Comparison of ENCODE assay signal across 11 cellular contexts in genomic region chr3:171790898-171791694, GRCh38. TPM values are rescaled to one million over a fixed set of nuclear protein-coding genes. Genes with fewer than 3 reads are reported as not detected.
DNase-seq lines count a peak whose midpoint lies in the region; ATAC-seq and TF ChIP-seq lines count a peak whose summit lies in the region.
"Had no signal": no experiment of that assay in that cellular context is flagged by ENCODE, and none has a peak within 500 bp of the region (broad histone marks: within the 10 kb centered on the region; RNA-seq: fewer than 3 reads in every experiment).

No MANE protein-coding gene starts in this region.

- H3K27me3 ChIP-seq in mesendoderm (ENCODE audit: insufficient read depth, low read length, poor library complexity) = no peaks in the 10 kb centered on the region
- H3K27me3 ChIP-seq in effector memory CD4-positive, alpha-beta T cell (replicated peaks; ENCODE audit: control insufficient read depth, insufficient read depth, low read length, poor library complexity, severe bottlenecking) = no peaks in the 10 kb centered on the region
- H3K27me3 ChIP-seq: tibial artery had no signal

- H3K4me1 ChIP-seq in mesendoderm (ENCODE audit: control insufficient read depth, low read depth, low read length) = no peaks in the 10 kb centered on the region
- H3K4me1 ChIP-seq in effector memory CD4-positive, alpha-beta T cell (ENCODE audit: control insufficient read depth, insufficient read depth, low read length, poor library complexity, severe bottlenecking) = no peaks in the 10 kb centered on the region
- H3K4me1 ChIP-seq: tibial artery had no signal

- peak overlapping the region; percentile 89 for H3K27ac ChIP-seq in cingulate gyrus (ENCODE audit: low read depth, low read length)
- no peak overlapping the region for H3K27ac ChIP-seq in mesendoderm (ENCODE audit: low read depth, low read length)
- no peak overlapping the region for H3K27ac ChIP-seq in effector memory CD4-positive, alpha-beta T cell (ENCODE audit: insufficient read depth, low read length, poor library complexity, severe bottlenecking)
- H3K27ac ChIP-seq: tibial artery had no signal

- H3K79me1 ChIP-seq in mesendoderm (ENCODE audit: low read length) = no peaks in the 10 kb centered on the region

- H2BK15ac ChIP-seq in mesendoderm (replicated peaks; ENCODE audit: low read depth) = no peak overlapping the region

- no peak overlapping the region for H4K8ac ChIP-seq in mesendoderm (ENCODE audit: low read depth, low read length)

- no peak overlapping the region for H2BK120ac ChIP-seq in mesendoderm (ENCODE audit: low read depth, low read length)

- WGBS in mesendoderm (ENCODE audit: extremely low coverage, insufficient coverage, low lambda C conversion rate) = no CpG with 5 or more reads among the region's 6 CpGs

- no peaks in the 10 kb centered on the region for H3K36me3 ChIP-seq in mesendoderm (ENCODE audit: control insufficient read depth, insufficient read depth, low read length)
- H3K36me3 ChIP-seq in effector memory CD4-positive, alpha-beta T cell (ENCODE audit: control insufficient read depth, insufficient read depth, low read length) = no peaks in the 10 kb centered on the region
- H3K36me3 ChIP-seq: tibial artery had no signal

- H3K4me3 ChIP-seq in mesendoderm (ENCODE audit: low read length) = no peak overlapping the region
- no peak overlapping the region for H3K4me3 ChIP-seq in effector memory CD4-positive, alpha-beta T cell (ENCODE audit: insufficient read depth, low read depth, low read length, poor library complexity, severe bottlenecking)
- H3K4me3 ChIP-seq: tibial artery had no signal

- no peak overlapping the region for H3K4ac ChIP-seq in mesendoderm (ENCODE audit: low read depth, low read length)

- no peak overlapping the region for H2BK5ac ChIP-seq in mesendoderm (ENCODE audit: low read length)

- no peak for TF ChIP-seq CTCF in GM10266 (IDR thresholded peaks at IDR 0.05; ENCODE audit: control insufficient read depth, insufficient read depth, low read depth, missing control alignments)

- H3K18ac ChIP-seq in mesendoderm (ENCODE audit: low read length) = no peak overlapping the region

- H3K56ac ChIP-seq in mesendoderm (ENCODE audit: low read length) = peak overlapping the region; percentile 22

- no peak overlapping the region for H3K9ac ChIP-seq in mesendoderm (ENCODE audit: low read length)

- DNase-seq in left ventricle myocardium superior = no peak
- no peak for DNase-seq in left cardiac atrium
- DNase-seq in mesendoderm = no peak
- no peak for DNase-seq in GM10266 (ENCODE audit: extremely low spot score)
- DNase-seq in effector memory CD4-positive, alpha-beta T cell = no peak
- no peak for DNase-seq in activated CD8-positive, alpha-beta memory T cell treated with anti-CD3 and anti-CD28 coated beads, Interleukin-2, amount 50 U/mL, for 4 hours
- DNase-seq: activated naive CD4-positive, alpha-beta T cell treated with anti-CD3 and anti-CD28 coated beads for 36 hours; effector CD8-positive, alpha-beta T cell; tibial artery had no signal

- ATAC-seq in left ventricle myocardium superior (peak; percentile 26), left cardiac atrium (no peak), GM21717 (IDR thresholded peaks at IDR 0.05; ENCODE audit: unreplicated experiment) (no peak)

- H3K4me2 ChIP-seq in mesendoderm (ENCODE audit: low read length) = no peak overlapping the region

- intact Hi-C loops in left ventricle myocardium superior (cut with micrococcal nuclease) = no loop called here
- intact Hi-C loops in left cardiac atrium (cut with DNase I) = no loop called here

- no peak overlapping the region for H2AK5ac ChIP-seq in mesendoderm (ENCODE audit: low read length)

- no peak overlapping the region for H3K23ac ChIP-seq in mesendoderm (ENCODE audit: low read length)

- no peak overlapping the region for H4K5ac ChIP-seq in mesendoderm (ENCODE audit: low read length)

- H3K9me3 ChIP-seq in effector memory CD4-positive, alpha-beta T cell (ENCODE audit: control insufficient read depth, low read length) = no peaks in the 10 kb centered on the region
- H3K9me3 ChIP-seq: tibial artery had no signal

- no peaks in the 10 kb centered on the region for H3K79me2 ChIP-seq in mesendoderm (ENCODE audit: control insufficient read depth, insufficient read depth, low read length)

RNA-seq across cellular contexts. Expression of gene PLD1, which starts 19.2 kb away (rescaled TPM):
- total RNA-seq in left ventricle myocardium superior (75.1 TPM), left cardiac atrium (10 to 100 TPM; 57.1 to 67.8 TPM)
- 0.42 TPM for polyA plus RNA-seq in mesendoderm (2013, experiment 1 of 2)
- 0.56 TPM for polyA plus RNA-seq in mesendoderm (2013, experiment 2 of 2)

RNA-seq across cellular contexts. Expression of gene TMEM212, which starts 52.1 kb away (rescaled TPM):
- not detected for total RNA-seq in left ventricle myocardium superior
- total RNA-seq in left cardiac atrium = not detected
- polyA plus RNA-seq in mesendoderm (2013, experiment 1 of 2) = not detected
- polyA plus RNA-seq in mesendoderm (2013, experiment 2 of 2) = not detected
- total RNA-seq: activated naive CD4-positive, alpha-beta T cell treated with anti-CD3 and anti-CD28 coated beads for 36 hours had no signal
